Comparison of ENCODE assay signal across 17 cellular contexts in the genomic region with DNA sequence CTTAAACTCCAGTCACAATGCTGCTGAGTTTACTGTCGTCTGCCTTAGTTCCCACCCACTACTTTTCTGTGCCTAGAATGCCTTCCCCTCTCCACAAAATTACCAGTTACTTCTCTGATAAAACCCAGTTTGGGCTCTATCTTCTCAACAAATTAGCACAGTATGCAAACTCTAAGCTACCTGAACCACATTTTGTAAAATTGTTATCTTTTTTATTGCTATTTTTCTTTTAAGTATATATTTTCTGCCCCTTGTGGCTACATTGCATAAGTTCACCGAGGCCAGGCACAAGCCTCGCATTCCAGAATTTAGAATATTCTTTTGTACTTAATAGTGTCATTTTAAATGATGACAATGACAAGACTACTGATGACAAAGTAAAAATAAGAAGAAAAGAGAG. TPM values are rescaled to one million over a fixed set of nuclear protein-coding genes. Genes with fewer than 3 reads are reported as not detected.
DNase-seq lines count a peak whose midpoint lies in the region; ATAC-seq and TF ChIP-seq lines count a peak whose summit lies in the region.
"Had no signal": no experiment of that assay in that cellular context is flagged by ENCODE, and none has a peak within 500 bp of the region (broad histone marks: within the 10 kb centered on the region; RNA-seq: fewer than 3 reads in every experiment).

No MANE protein-coding gene starts in this region.

- H3K27me3 ChIP-seq in Caco-2 (replicated peaks; ENCODE audit: control insufficient read depth, insufficient read depth, low read length) (no peaks in the 10 kb centered on the region), IMR-90 (ENCODE audit: control insufficient read depth, insufficient read depth, low read length) (no peaks in the 10 kb centered on the region)
- H3K27me3 ChIP-seq: gastrocnemius medialis, stomach had no signal

- H2BK15ac ChIP-seq in IMR-90 (ENCODE audit: low read depth, low read length), result no peak overlapping the region; the same call in 2 of the 3 replicates

- H4K20me1 ChIP-seq in IMR-90 (ENCODE audit: insufficient read depth, low read length), result peaks cover 3% of the 10 kb centered on the region; the same call in 1 of the 2 replicates

- H2BK20ac ChIP-seq in IMR-90 (ENCODE audit: low read depth, low read length), result no peak overlapping the region

- H3K4ac ChIP-seq in IMR-90 (ENCODE audit: low read depth, low read length), result no peak overlapping the region

- H3K4me1 ChIP-seq in Caco-2, result no peaks in the 10 kb centered on the region
- peaks cover 5% of the 10 kb centered on the region for H3K4me1 ChIP-seq in IMR-90 (ENCODE audit: control insufficient read depth, insufficient read depth, low read length)

- H3K56ac ChIP-seq in IMR-90 (ENCODE audit: extremely low read depth, insufficient read depth, low read length), result no peak overlapping the region

- H3K27ac Mint-ChIP-seq in Caco-2 (ENCODE audit: unreplicated experiment), result no peak overlapping the region
- peak overlapping the region; percentile 11 to 70 (median 35) for H3K27ac Mint-ChIP-seq in nephron
- no peak overlapping the region for H3K27ac Mint-ChIP-seq in activated CD4-positive, alpha-beta memory T cell treated with anti-CD3 and anti-CD28 coated beads for 36 hours
- H3K27ac Mint-ChIP-seq: activated naive CD8-positive, alpha-beta T cell; CD4-positive, alpha-beta T cell had no signal

- H4K91ac ChIP-seq in IMR-90 (ENCODE audit: insufficient read depth, low read depth, low read length), result no peak overlapping the region

- DNase-seq in Caco-2 (no peak), IMR-90 (no peak), astrocyte of the spinal cord (ENCODE audit: low read depth, low spot score) (peak; percentile 22), NCI-H524 (lab: John Stamatoyannopoulos, UW) (no peak), omental fat pad (ENCODE audit: low spot score) (no peak)
- no peak for DNase-seq in activated CD4-positive, alpha-beta memory T cell treated with anti-CD3 and anti-CD28 coated beads for 36 hours
- DNase-seq: activated CD8-positive, alpha-beta memory T cell treated with anti-CD3 and anti-CD28 coated beads, Interleukin-2, amount 50 U/mL, for 4 hours; CD4-positive, alpha-beta T cell; gastrocnemius medialis; islet precursor cell; NCI-H1436 treated with DMSO at 0.1 percent for 48 hours; NCI-H524 treated with DMSO at 0.1 percent for 48 hours; Right ventricle myocardium superior; stomach had no signal

- no peak overlapping the region for H4K5ac ChIP-seq in IMR-90 (ENCODE audit: low read depth, low read length)

- TF ChIP-seq CTCF in Caco-2 (IDR thresholded peaks at IDR 0.05; ENCODE audit: insufficient read depth in 1 of 2, low read depth in 1 of 2, low read length in 1 of 2, severe bottlenecking in 1 of 2, unreplicated experiment in 1 of 2), result peak; percentile 32 to 52
- TF ChIP-seq CTCF in IMR-90 (conservative IDR thresholded peaks at IDR 0.05; ENCODE audit: low read depth, low read length), result peak; percentile 26; the same call in 1 of the 2 replicates
- peak; percentile 47 for TF ChIP-seq CTCF in astrocyte of the spinal cord (IDR thresholded peaks at IDR 0.05; ENCODE audit: low read depth, low read length)
- peak; percentile 39 to 57 (median 45) for TF ChIP-seq CTCF in nephron (IDR thresholded peaks at IDR 0.05; ENCODE audit: unreplicated experiment in 3 of 3)
- TF ChIP-seq CTCF in omental fat pad (IDR thresholded peaks at IDR 0.05), result no peak

- H4K8ac ChIP-seq in IMR-90 (ENCODE audit: low read depth in 2 of 2, low read length in 2 of 2), result no peak overlapping the region

- ATAC-seq in IMR-90 (ENCODE audit: low read depth) (no peak), HG02610 (IDR thresholded peaks at IDR 0.05; ENCODE audit: unreplicated experiment) (no peak), omental fat pad (ENCODE audit: low FRiP score) (no peak)
- ATAC-seq: gastrocnemius medialis had no signal

- H3K4me3 Mint-ChIP-seq in Caco-2 (ENCODE audit: unreplicated experiment) (no peak overlapping the region), nephron (no peak overlapping the region)
- H3K4me3 Mint-ChIP-seq in activated CD4-positive, alpha-beta memory T cell treated with anti-CD3 and anti-CD28 coated beads for 36 hours, result no peak overlapping the region
- H3K4me3 Mint-ChIP-seq: activated naive CD8-positive, alpha-beta T cell; CD4-positive, alpha-beta T cell had no signal

- CTCF ChIA-PET in Caco-2 (lab: Charles Lee) (no interaction called here), IMR-90 (lab: Yijun Ruan, JAX) (interaction anchor here (0.7 to 1.0 kb wide), 2 partner anchors 17 to 23 kb away, joined by 3 read pairs; no protein-coding TSS in a partner anchor)
- CTCF ChIA-PET in activated CD4-positive, alpha-beta memory T cell treated with anti-CD3 and anti-CD28 coated beads for 36 hours (lab: Charles Lee), result no interaction called here

- H3K4me3 ChIP-seq in Caco-2 (ENCODE audit: low read depth, low read length) (no peak overlapping the region), IMR-90 (ENCODE audit: insufficient read depth, low read depth, low read length) (no peak overlapping the region), astrocyte of the spinal cord (ENCODE audit: low read depth, low read length) (no peak overlapping the region)
- H3K4me3 ChIP-seq: gastrocnemius medialis, stomach had no signal

- no peak overlapping the region for H3K4me2 ChIP-seq in IMR-90 (ENCODE audit: low read depth, low read length)

- intact Hi-C loops in Caco-2 (cut with micrococcal nuclease; ENCODE audit: unreplicated experiment), result loop anchor here (5.0 kb wide), 1 partner anchor 99 kb away; a partner anchor contains a TSS
- intact Hi-C loops in IMR-90 (cut with micrococcal nuclease), result no loop called here
- intact Hi-C loops in activated CD4-positive, alpha-beta memory T cell treated with anti-CD3 and anti-CD28 coated beads for 36 hours (cut with micrococcal nuclease), result no loop called here

- no peak overlapping the region for H2BK5ac ChIP-seq in IMR-90 (ENCODE audit: low read depth, low read length, poor library complexity, severe bottlenecking)

- no peak for TF ChIP-seq RAD21 in IMR-90 (IDR thresholded peaks at IDR 0.05; ENCODE audit: low read length)

- H2BK120ac ChIP-seq in IMR-90 (ENCODE audit: low read depth, low read length), result 0 out of 2 replicates have a peak overlapping the region, but pooled peaks have one; percentile 32

- H3K27me3 Mint-ChIP-seq in Caco-2 (ENCODE audit: insufficient read depth, unreplicated experiment) (no peaks in the 10 kb centered on the region), nephron (ENCODE audit: low read depth) (no peaks in the 10 kb centered on the region)
- no peaks in the 10 kb centered on the region for H3K27me3 Mint-ChIP-seq in activated CD4-positive, alpha-beta memory T cell treated with anti-CD3 and anti-CD28 coated beads for 36 hours
- H3K27me3 Mint-ChIP-seq: activated naive CD8-positive, alpha-beta T cell; CD4-positive, alpha-beta T cell had no signal

- H3K9me3 Mint-ChIP-seq in Caco-2 (ENCODE audit: unreplicated experiment) (no peaks in the 10 kb centered on the region), nephron (peaks cover 3% of the 10 kb centered on the region)
- H3K9me3 Mint-ChIP-seq in activated CD4-positive, alpha-beta memory T cell treated with anti-CD3 and anti-CD28 coated beads for 36 hours, result no peaks in the 10 kb centered on the region
- H3K9me3 Mint-ChIP-seq: CD4-positive, alpha-beta T cell had no signal

- peaks cover 2% of the 10 kb centered on the region; the same call in 1 of the 2 replicates for H3K9me1 ChIP-seq in IMR-90 (ENCODE audit: insufficient read depth, low read length)

- H3K9ac ChIP-seq in IMR-90 (ENCODE audit: low read depth, low read length), result no peak overlapping the region

- dilution Hi-C loops in IMR-90 (cut with HindIII; ENCODE audit: low sequenced_read_pairs, unreplicated experiment), result no loop called here

- in situ Hi-C loops in IMR-90 (cut with MboI; ENCODE audit: low sequenced_read_pairs) (no loop called here), astrocyte of the spinal cord (cut with HindIII; ENCODE audit: low sequenced_read_pairs) (no loop called here)

- H2AK9ac ChIP-seq in IMR-90 (replicated peaks; ENCODE audit: low read depth, low read length, poor library complexity), result no peak overlapping the region

- no peak overlapping the region for H3K27ac ChIP-seq in IMR-90 (ENCODE audit: insufficient read depth, low read length)
- H3K27ac ChIP-seq: gastrocnemius medialis, stomach had no signal

- H3K9me3 ChIP-seq in Caco-2, result no peaks in the 10 kb centered on the region
- H3K9me3 ChIP-seq in IMR-90 (ENCODE audit: control insufficient read depth, insufficient read depth, low read length), result no peaks in the 10 kb centered on the region
- H3K9me3 ChIP-seq: gastrocnemius medialis, stomach had no signal

- H3K4me1 Mint-ChIP-seq in Caco-2 (ENCODE audit: low read depth, unreplicated experiment) (no peaks in the 10 kb centered on the region), nephron (peaks cover 28% of the 10 kb centered on the region)
- no peaks in the 10 kb centered on the region for H3K4me1 Mint-ChIP-seq in activated CD4-positive, alpha-beta memory T cell treated with anti-CD3 and anti-CD28 coated beads for 36 hours (ENCODE audit: low read depth)

- no peak for TF ChIP-seq POLR2A in IMR-90 (IDR thresholded peaks at IDR 0.05; ENCODE audit: low read depth, low read length)

- H3K14ac ChIP-seq in IMR-90 (replicated peaks; ENCODE audit: low read depth, low read length), result no peak overlapping the region

- H3K79me1 ChIP-seq in IMR-90 (ENCODE audit: low read depth in 1 of 2, low read length in 2 of 2), result no peaks in the 10 kb centered on the region; a peak in 1 of 4 replicates

- no peak overlapping the region for H3K23ac ChIP-seq in IMR-90 (ENCODE audit: low read depth, low read length)

- POLR2A ChIA-PET in Caco-2 (lab: Charles Lee) (no interaction called here), IMR-90 (lab: Charles Lee; ENCODE audit: unreplicated experiment) (no interaction called here)
- POLR2A ChIA-PET in activated CD4-positive, alpha-beta memory T cell treated with anti-CD3 and anti-CD28 coated beads for 36 hours (lab: Charles Lee), result no interaction called here

- H2AK5ac ChIP-seq in IMR-90 (ENCODE audit: low read depth, low read length), result no peak overlapping the region

- no TSS peak for BruUV-seq in Caco-2 (replicated peaks; lab: Mats Ljungman, UMichigan)
- no TSS peak for BruUV-seq in IMR-90 (replicated peaks; lab: Mats Ljungman, UMichigan)

- WGBS in IMR-90 (ENCODE audit: extremely low coverage in 2 of 2, insufficient read length in 1 of 2), 2 experiments, result 88% methylated on average over 1 of the region's 3 CpGs; no CpG with 5 or more reads in 1 of the 2 experiments

- no peak overlapping the region for H2AFZ ChIP-seq in IMR-90 (replicated peaks; ENCODE audit: low read length, poor library complexity)

- H3K36me3 Mint-ChIP-seq in Caco-2 (ENCODE audit: insufficient read depth, unreplicated experiment) (no peaks in the 10 kb centered on the region), nephron (ENCODE audit: low read depth) (peaks cover 10% of the 10 kb centered on the region)
- H3K36me3 Mint-ChIP-seq in activated CD4-positive, alpha-beta memory T cell treated with anti-CD3 and anti-CD28 coated beads for 36 hours, result peaks cover 8% of the 10 kb centered on the region

- H3K18ac ChIP-seq in IMR-90 (ENCODE audit: low read depth, low read length), result no peak overlapping the region

- H3K36me3 ChIP-seq in Caco-2 (ENCODE audit: control insufficient read depth, insufficient read depth, low read length) (no peaks in the 10 kb centered on the region), IMR-90 (ENCODE audit: control insufficient read depth, insufficient read depth, low read length) (no peaks in the 10 kb centered on the region)
- H3K36me3 ChIP-seq: gastrocnemius medialis, stomach had no signal

RNA-seq across cellular contexts. Expression of a gene that starts 60.0 kb away (rescaled TPM):
- total RNA-seq in Caco-2 (2022), result 0.59 and 0.95 TPM in 2 replicates
- 1.1 and 1.4 TPM in 2 replicates for total RNA-seq in IMR-90 (2012; rRNA removed)
- polyA plus RNA-seq in IMR-90 (2012; rRNA removed), result 0.02 TPM in 1 of 2 replicates, not detected in the other
- not detected in 2 replicates for polyA plus RNA-seq in IMR-90 (2012; cell fraction: cytosol; rRNA removed)
- polyA plus RNA-seq in IMR-90 (2012; cell fraction: nucleus; rRNA removed; ENCODE audit: low replicate concordance), result 0.10 and 0.37 TPM in 2 replicates
- total RNA-seq in activated CD4-positive, alpha-beta memory T cell treated with anti-CD3 and anti-CD28 coated beads for 36 hours, result under 1 TPM; 0.27 to 0.33 TPM
- 1 to 10 TPM; 3.0 to 6.5 (median 3.4) TPM for total RNA-seq in omental fat pad

Comparison
In these comparisons a context has a peak if more than half of its experiments do, and no peak if none do; other contexts are left out.
1. H3K27ac Mint-ChIP-seq: peak in nephron (3 of 3); none in Caco-2 (single experiment) and activated CD4-positive, alpha-beta memory T cell treated with anti-CD3 and anti-CD28 coated beads for 36 hours (single experiment).
2. CTCF ChIP-seq: peak in Caco-2 (2 of 2), IMR-90 (single experiment), astrocyte of the spinal cord (single experiment) and nephron (3 of 3); none in omental fat pad (0 of 3).